ENCODE assay signal across 23 cellular contexts in the genomic region with DNA sequence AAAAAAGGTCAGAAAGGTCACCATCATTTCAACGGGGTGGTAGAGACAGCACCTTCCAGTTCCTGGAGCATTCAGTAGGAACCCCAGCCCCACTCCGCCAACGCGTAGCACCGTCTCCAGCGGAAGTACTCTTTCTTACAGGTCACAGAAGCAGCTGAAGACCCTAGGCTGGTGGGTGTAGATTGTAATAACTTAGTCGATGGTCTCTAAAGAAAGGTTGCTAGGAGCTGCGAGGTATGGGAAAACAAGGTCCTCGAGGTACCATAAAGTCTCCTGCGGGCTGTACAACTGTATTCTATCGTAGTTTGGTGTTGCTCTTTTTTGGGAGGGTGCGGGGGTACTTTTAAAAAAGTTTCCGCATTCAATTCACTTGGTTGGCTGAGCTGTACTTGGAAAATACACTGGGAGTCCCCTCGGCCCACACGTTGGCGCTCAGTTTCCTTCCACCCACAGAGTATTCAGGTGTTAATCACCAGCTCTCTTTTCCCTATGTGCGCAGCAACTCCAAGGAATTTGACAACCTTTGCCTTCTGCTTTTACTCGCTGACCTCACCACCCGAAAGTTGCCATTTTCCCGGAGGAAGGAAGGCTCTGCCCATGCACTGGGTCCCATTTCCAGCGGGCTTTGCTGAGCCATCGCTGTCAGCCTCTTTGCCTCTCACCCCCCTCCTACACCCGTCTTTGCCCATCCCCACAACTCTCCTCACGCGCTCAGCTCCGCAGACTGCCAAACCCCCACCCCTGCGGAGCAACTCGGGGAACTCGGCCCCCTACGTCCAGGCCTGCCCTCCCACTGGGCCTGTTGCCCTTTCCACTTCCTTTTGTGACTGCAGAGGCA. TPM values are rescaled to one million over a fixed set of nuclear protein-coding genes. Genes with fewer than 3 reads are reported as not detected.
"Had no signal": no experiment of that assay in that cellular context is flagged by ENCODE, and none has a peak within 500 bp of the region (broad histone marks: within the 10 kb centered on the region; RNA-seq: fewer than 3 reads in every experiment).

No MANE protein-coding gene starts in this region.

- H3K9me3 Mint-ChIP-seq: activated CD4-positive, alpha-beta T cell treated with anti-CD3 and anti-CD28 coated beads, Interleukin-2, amount 10 ng/mL, durations not matched to agents 24 days and 14 days; dendritic cell treated with granulocyte-macrophage colony-stimulating factor and Interleukin-4, amounts not matched to agents 40 ng/mL and 50 ng/mL, for 4 days had no signal

- H3K36me3 ChIP-seq: ascending aorta, breast epithelium, sigmoid colon, spleen, stomach had no signal

- H3K4me1 Mint-ChIP-seq: activated CD4-positive, alpha-beta T cell treated with anti-CD3 and anti-CD28 coated beads, Interleukin-2, amount 10 ng/mL, durations not matched to agents 24 days and 14 days had no signal

- H3K27me3 ChIP-seq: testis had no signal

- H3K27ac Mint-ChIP-seq: activated CD4-positive, alpha-beta T cell treated with anti-CD3 and anti-CD28 coated beads, Interleukin-2, amount 10 ng/mL, durations not matched to agents 24 days and 14 days; dendritic cell treated with granulocyte-macrophage colony-stimulating factor and Interleukin-4, amounts not matched to agents 40 ng/mL and 50 ng/mL, for 4 days; nephron had no signal

- H3K4me3 ChIP-seq: ascending aorta, breast epithelium, sigmoid colon, spleen, stomach, testis had no signal

- H3K27ac ChIP-seq: ascending aorta, breast epithelium, sigmoid colon, spleen, stomach, testis had no signal

- H3K9me3 ChIP-seq: ascending aorta, breast epithelium, sigmoid colon, testis had no signal

- DNase-seq: activated CD4-positive, alpha-beta T cell treated with anti-CD3 and anti-CD28 coated beads, Interleukin-2, amount 10 ng/mL, durations not matched to agents 24 days and 14 days; activated CD4-positive, CD25-positive, alpha-beta regulatory T cell; activated CD8-positive, alpha-beta memory T cell treated with anti-CD3 and anti-CD28 coated beads, Interleukin-2, amount 50 U/mL, for 48 hours; activated naive CD4-positive, alpha-beta T cell; effector memory CD4-positive, alpha-beta T cell; foreskin melanocyte; head of caudate nucleus; sigmoid colon; spleen; stomach; T-helper 2 cell; testis had no signal

- H3K4me1 ChIP-seq: ascending aorta, breast epithelium, testis had no signal

- H3K4me3 Mint-ChIP-seq: activated CD4-positive, alpha-beta T cell treated with anti-CD3 and anti-CD28 coated beads, Interleukin-2, amount 10 ng/mL, durations not matched to agents 24 days and 14 days; dendritic cell treated with granulocyte-macrophage colony-stimulating factor and Interleukin-4, amounts not matched to agents 40 ng/mL and 50 ng/mL, for 4 days had no signal

RNA-seq across cellular contexts. Expression of a gene that starts 4.8 kb away (rescaled TPM):
- total RNA-seq: activated CD4-positive, alpha-beta T cell treated with anti-CD3 and anti-CD28 coated beads, Interleukin-2, amount 10 ng/mL, durations not matched to agents 24 days and 14 days; ascending aorta; breast epithelium; fibroblast of lung; kidney epithelial cell; lower leg skin; mesenteric fat pad; osteocyte; pulmonary artery endothelial cell; sigmoid colon; spleen; stomach; ureter had no signal
- polyA plus RNA-seq: sigmoid colon, stomach had no signal
